Comparison of ENCODE assay signal across 1 cellular context in the genomic region with DNA sequence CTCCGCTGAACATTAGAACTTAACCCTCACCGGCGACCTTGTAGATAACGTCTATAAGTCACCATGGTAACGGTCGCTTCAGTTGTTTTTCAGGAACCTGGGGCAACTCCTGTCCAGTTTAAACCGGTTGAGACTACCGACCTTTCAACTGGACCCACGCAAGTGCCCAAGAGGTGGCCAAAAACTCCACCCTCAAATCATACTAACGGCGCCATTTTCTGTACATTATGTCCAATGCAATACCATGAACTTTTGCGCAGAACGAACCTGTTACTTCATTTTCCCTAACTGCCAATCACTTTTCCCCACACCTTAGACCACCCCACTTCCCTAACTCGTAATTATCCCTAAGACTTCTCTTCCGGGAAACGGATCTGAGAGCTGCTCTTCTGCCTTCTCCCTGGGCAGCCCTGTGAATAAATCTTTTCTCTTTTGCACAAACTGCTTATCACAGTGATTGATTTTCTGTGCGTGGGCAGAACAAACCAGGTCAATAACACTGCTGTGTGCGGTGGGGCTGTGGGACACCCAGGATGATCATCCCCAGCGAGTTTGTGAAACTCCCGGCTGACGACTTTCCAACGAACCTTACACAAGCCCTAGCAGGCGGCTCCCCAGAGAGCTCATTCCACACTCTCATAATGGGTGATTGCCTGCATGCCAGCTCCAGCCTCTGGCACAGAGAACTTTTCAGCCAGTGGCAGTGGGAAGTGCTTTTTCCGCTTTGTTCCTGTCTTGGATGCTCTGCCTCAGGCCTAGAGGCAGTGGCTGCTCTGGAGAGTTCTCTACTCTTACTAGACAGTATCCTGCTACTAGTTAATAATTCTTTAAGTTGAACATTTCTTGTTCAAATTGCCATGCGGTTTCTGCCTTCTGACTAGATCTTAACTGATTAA.
TF ChIP-seq lines count a peak whose summit lies in the region.

No MANE protein-coding gene starts in this region.

TF ChIP-seq in HepG2, 621 proteins besides CTCF, POLR2A, EP300 and RAD21 (continued from another document and continues in another):
- TF ChIP-seq ZFP91 (CRISPR knock-in tag; IDR thresholded peaks at IDR 0.05; ENCODE audit: borderline replicate concordance) (0 out of 2 replicates have a peak, but pooled peaks have one; percentile 12), KMT2A (CRISPR knock-in tag; IDR thresholded peaks at IDR 0.05) (peak; percentile 24; the same call in 1 of the 2 replicates), RBM22 (optimal IDR thresholded peaks at IDR 0.05; ENCODE audit: low read length) (no peak), PCBP2 (optimal IDR thresholded peaks at IDR 0.05; ENCODE audit: low read depth, low read length, poor library complexity, severe bottlenecking) (no peak), SNAI1 (CRISPR knock-in tag; IDR thresholded peaks at IDR 0.05; ENCODE audit: borderline replicate concordance) (no peak), GATA4 (IDR thresholded peaks at IDR 0.05; ENCODE audit: borderline replicate concordance, low read depth) (no peak), MZF1 (CRISPR knock-in tag; IDR thresholded peaks at IDR 0.05; ENCODE audit: borderline replicate concordance) (no peak), SIN3A (IDR thresholded peaks at IDR 0.05; ENCODE audit: borderline replicate concordance, low read depth, low read length) (peak; percentile 37; the same call in 1 of the 2 replicates), GZF1 (CRISPR knock-in tag; IDR thresholded peaks at IDR 0.05) (peak; percentile 42; the same call in 1 of the 2 replicates), FLYWCH1 (CRISPR knock-in tag; IDR thresholded peaks at IDR 0.05) (no peak), E2F1 (CRISPR knock-in tag; IDR thresholded peaks at IDR 0.05) (0 out of 2 replicates have a peak, but pooled peaks have one; percentile 25), GABPA (IDR thresholded peaks at IDR 0.05; ENCODE audit: low read depth, low read length) (no peak), GABPA (CRISPR knock-in tag; IDR thresholded peaks at IDR 0.05; ENCODE audit: low read depth) (0 out of 2 replicates have a peak, but pooled peaks have one; percentile 34), ZBTB49 (CRISPR knock-in tag; IDR thresholded peaks at IDR 0.05; ENCODE audit: borderline replicate concordance) (no peak), ZNF446 (CRISPR knock-in tag; IDR thresholded peaks at IDR 0.05) (no peak), ZNF441 (CRISPR knock-in tag; IDR thresholded peaks at IDR 0.05; ENCODE audit: borderline replicate concordance) (peak; percentile 59; the same call in 1 of the 2 replicates), HNF4A (CRISPR knock-in tag; IDR thresholded peaks at IDR 0.05) (peak; percentile 76), ZNF235 (CRISPR knock-in tag; IDR thresholded peaks at IDR 0.05; ENCODE audit: borderline replicate concordance) (no peak), ZNF800 (CRISPR knock-in tag; IDR thresholded peaks at IDR 0.05) (peak; percentile 43; the same call in 1 of the 2 replicates), BRD4 (CRISPR knock-in tag; IDR thresholded peaks at IDR 0.05) (0 out of 2 replicates have a peak, but pooled peaks have one; percentile 48), SIX4 (CRISPR knock-in tag; IDR thresholded peaks at IDR 0.05) (no peak), ZNF337 (CRISPR knock-in tag; IDR thresholded peaks at IDR 0.05; ENCODE audit: borderline replicate concordance, low read depth) (no peak), BATF2 (CRISPR knock-in tag; IDR thresholded peaks at IDR 0.05) (no peak), YY1 (IDR thresholded peaks at IDR 0.05; ENCODE audit: insufficient read depth, insufficient replicate concordance, low read depth, low read length) (peak; percentile 38)
- TF ChIP-seq, protein P1, sequence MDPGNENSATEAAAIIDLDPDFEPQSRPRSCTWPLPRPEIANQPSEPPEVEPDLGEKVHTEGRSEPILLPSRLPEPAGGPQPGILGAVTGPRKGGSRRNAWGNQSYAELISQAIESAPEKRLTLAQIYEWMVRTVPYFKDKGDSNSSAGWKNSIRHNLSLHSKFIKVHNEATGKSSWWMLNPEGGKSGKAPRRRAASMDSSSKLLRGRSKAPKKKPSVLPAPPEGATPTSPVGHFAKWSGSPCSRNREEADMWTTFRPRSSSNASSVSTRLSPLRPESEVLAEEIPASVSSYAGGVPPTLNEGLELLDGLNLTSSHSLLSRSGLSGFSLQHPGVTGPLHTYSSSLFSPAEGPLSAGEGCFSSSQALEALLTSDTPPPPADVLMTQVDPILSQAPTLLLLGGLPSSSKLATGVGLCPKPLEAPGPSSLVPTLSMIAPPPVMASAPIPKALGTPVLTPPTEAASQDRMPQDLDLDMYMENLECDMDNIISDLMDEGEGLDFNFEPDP (CRISPR knock-in tag; conservative IDR thresholded peaks at IDR 0.05) = 0 out of 2 replicates have a peak, but pooled peaks have one; percentile 80
- TF ChIP-seq, protein P2, sequence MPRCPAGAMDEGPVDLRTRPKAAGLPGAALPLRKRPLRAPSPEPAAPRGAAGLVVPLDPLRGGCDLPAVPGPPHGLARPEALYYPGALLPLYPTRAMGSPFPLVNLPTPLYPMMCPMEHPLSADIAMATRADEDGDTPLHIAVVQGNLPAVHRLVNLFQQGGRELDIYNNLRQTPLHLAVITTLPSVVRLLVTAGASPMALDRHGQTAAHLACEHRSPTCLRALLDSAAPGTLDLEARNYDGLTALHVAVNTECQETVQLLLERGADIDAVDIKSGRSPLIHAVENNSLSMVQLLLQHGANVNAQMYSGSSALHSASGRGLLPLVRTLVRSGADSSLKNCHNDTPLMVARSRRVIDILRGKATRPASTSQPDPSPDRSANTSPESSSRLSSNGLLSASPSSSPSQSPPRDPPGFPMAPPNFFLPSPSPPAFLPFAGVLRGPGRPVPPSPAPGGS (CRISPR knock-in tag; IDR thresholded peaks at IDR 0.05) = 0 out of 2 replicates have a peak, but pooled peaks have one; percentile 41
- TF ChIP-seq, protein P3, sequence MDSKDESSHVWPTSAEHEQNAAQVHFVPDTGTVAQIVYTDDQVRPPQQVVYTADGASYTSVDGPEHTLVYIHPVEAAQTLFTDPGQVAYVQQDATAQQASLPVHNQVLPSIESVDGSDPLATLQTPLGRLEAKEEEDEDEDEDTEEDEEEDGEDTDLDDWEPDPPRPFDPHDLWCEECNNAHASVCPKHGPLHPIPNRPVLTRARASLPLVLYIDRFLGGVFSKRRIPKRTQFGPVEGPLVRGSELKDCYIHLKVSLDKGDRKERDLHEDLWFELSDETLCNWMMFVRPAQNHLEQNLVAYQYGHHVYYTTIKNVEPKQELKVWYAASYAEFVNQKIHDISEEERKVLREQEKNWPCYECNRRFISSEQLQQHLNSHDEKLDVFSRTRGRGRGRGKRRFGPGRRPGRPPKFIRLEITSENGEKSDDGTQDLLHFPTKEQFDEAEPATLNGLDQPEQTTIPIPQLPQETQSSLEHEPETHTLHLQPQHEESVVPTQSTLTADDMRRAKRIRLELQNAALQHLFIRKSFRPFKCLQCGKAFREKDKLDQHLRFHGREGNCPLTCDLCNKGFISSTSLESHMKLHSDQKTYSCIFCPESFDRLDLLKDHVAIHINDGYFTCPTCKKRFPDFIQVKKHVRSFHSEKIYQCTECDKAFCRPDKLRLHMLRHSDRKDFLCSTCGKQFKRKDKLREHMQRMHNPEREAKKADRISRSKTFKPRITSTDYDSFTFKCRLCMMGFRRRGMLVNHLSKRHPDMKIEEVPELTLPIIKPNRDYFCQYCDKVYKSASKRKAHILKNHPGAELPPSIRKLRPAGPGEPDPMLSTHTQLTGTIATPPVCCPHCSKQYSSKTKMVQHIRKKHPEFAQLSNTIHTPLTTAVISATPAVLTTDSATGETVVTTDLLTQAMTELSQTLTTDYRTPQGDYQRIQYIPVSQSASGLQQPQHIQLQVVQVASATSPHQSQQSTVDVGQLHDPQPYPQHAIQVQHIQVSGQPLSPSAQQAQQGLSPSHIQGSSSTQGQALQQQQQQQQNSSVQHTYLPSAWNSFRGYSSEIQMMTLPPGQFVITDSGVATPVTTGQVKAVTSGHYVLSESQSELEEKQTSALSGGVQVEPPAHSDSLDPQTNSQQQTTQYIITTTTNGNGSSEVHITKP (CRISPR knock-in tag; IDR thresholded peaks at IDR 0.05; ENCODE audit: low read depth) = no peak
- TF ChIP-seq, protein P4, sequence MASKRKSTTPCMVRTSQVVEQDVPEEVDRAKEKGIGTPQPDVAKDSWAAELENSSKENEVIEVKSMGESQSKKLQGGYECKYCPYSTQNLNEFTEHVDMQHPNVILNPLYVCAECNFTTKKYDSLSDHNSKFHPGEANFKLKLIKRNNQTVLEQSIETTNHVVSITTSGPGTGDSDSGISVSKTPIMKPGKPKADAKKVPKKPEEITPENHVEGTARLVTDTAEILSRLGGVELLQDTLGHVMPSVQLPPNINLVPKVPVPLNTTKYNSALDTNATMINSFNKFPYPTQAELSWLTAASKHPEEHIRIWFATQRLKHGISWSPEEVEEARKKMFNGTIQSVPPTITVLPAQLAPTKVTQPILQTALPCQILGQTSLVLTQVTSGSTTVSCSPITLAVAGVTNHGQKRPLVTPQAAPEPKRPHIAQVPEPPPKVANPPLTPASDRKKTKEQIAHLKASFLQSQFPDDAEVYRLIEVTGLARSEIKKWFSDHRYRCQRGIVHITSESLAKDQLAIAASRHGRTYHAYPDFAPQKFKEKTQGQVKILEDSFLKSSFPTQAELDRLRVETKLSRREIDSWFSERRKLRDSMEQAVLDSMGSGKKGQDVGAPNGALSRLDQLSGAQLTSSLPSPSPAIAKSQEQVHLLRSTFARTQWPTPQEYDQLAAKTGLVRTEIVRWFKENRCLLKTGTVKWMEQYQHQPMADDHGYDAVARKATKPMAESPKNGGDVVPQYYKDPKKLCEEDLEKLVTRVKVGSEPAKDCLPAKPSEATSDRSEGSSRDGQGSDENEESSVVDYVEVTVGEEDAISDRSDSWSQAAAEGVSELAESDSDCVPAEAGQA (IDR thresholded peaks at IDR 0.05; ENCODE audit: low read depth) = 0 out of 2 replicates have a peak, but pooled peaks have one; percentile 35
- TF ChIP-seq, protein P4 (CRISPR knock-in tag; IDR thresholded peaks at IDR 0.05; ENCODE audit: borderline replicate concordance) = no peak
